In genomic region chr3:160399347-160400047, GRCh38 we compare ENCODE assay signal across 8 cellular contexts. TPM values are rescaled to one million over a fixed set of nuclear protein-coding genes. Genes with fewer than 3 reads are reported as not detected.
DNase-seq lines count a peak whose midpoint lies in the region; ATAC-seq, FAIRE-seq and TF ChIP-seq lines count a peak whose summit lies in the region.

Gene SMC4, plus strand, starts transcription at chr3:160399650. Its CDS starts 1,177 bp downstream, at chr3:160400827.

- peaks cover 19% of the 10 kb centered on the region for H3K79me2 ChIP-seq in trophoblast cell (ENCODE audit: control insufficient read depth, insufficient read depth, low read length, poor library complexity)

- no peak for TF ChIP-seq CTCF in type B pancreatic cell (conservative IDR thresholded peaks at IDR 0.05)

- H3K4me1 ChIP-seq in trophoblast cell (ENCODE audit: control insufficient read depth in 1 of 2, insufficient read depth in 2 of 2, low read length in 2 of 2): no peaks in the 10 kb centered on the region

- H3K4me3 Mint-ChIP-seq in activated naive CD8-positive, alpha-beta T cell treated with anti-CD3 and anti-CD28 coated beads, Interleukin-2, amount 50 U/mL, for 24 hours: peak within 1 kb of the TSS; percentile 99
- H3K4me3 Mint-ChIP-seq in type B pancreatic cell: peak within 1 kb of the TSS; percentile 99

- peaks cover 49% of the 10 kb centered on the region for H3K36me3 Mint-ChIP-seq in activated naive CD8-positive, alpha-beta T cell treated with anti-CD3 and anti-CD28 coated beads, Interleukin-2, amount 50 U/mL, for 24 hours (ENCODE audit: low read depth)
- H3K36me3 Mint-ChIP-seq in type B pancreatic cell: no peaks in the 10 kb centered on the region

- H3K79me1 ChIP-seq in trophoblast cell (ENCODE audit: low read length): peaks cover 13% of the 10 kb centered on the region

- H2BK120ac ChIP-seq in trophoblast cell (ENCODE audit: insufficient read depth, low read length, poor library complexity): peak within 1 kb of the TSS; percentile 55

- peak within 1 kb of the TSS; percentile 87 for H4K12ac ChIP-seq in trophoblast cell (ENCODE audit: low read depth, low read length)

- H2AFZ ChIP-seq in trophoblast cell (ENCODE audit: insufficient read depth, low read length, poor library complexity): peak within 1 kb of the TSS; percentile 41

- H3K27me3 Mint-ChIP-seq in activated naive CD8-positive, alpha-beta T cell treated with anti-CD3 and anti-CD28 coated beads, Interleukin-2, amount 50 U/mL, for 24 hours: peaks cover 7% of the 10 kb centered on the region
- H3K27me3 Mint-ChIP-seq in type B pancreatic cell: peaks cover 7% of the 10 kb centered on the region

- peak; percentile 30 for ATAC-seq in HG02852 (IDR thresholded peaks at IDR 0.05; ENCODE audit: unreplicated experiment)
- peak; percentile 48 for ATAC-seq in activated naive CD8-positive, alpha-beta T cell treated with anti-CD3 and anti-CD28 coated beads, Interleukin-2, amount 50 U/mL, for 24 hours

- peak within 1 kb of the TSS; percentile 86 for H2BK5ac ChIP-seq in trophoblast cell (ENCODE audit: low read depth, low read length, poor library complexity)

- peak within 1 kb of the TSS; percentile 82 for H4K8ac ChIP-seq in trophoblast cell (ENCODE audit: low read depth, low read length)

- WGBS in trophoblast cell (ENCODE audit: extremely low coverage, insufficient coverage, insufficient read length): no CpG with 5 or more reads among the region's 47 CpGs

- peak within 1 kb of the TSS; percentile 84 for H3K4me2 ChIP-seq in trophoblast cell (ENCODE audit: low read length)

- H3K23ac ChIP-seq in trophoblast cell (ENCODE audit: low read length): no peak within 1 kb of the TSS

- H3K9ac ChIP-seq in trophoblast cell (ENCODE audit: low read length): peak within 1 kb of the TSS; percentile 96

- no peaks in the 10 kb centered on the region for H3K9me3 ChIP-seq in trophoblast cell (ENCODE audit: insufficient read depth, low read depth, low read length)

- TF ChIP-seq POLR2A in GM12892 (IDR thresholded peaks at IDR 0.05; ENCODE audit: low read depth, low read length): peak; percentile 86

- peak within 1 kb of the TSS; percentile 56 for H2AK5ac ChIP-seq in trophoblast cell (ENCODE audit: low read length)

- H3K27me3 ChIP-seq in trophoblast cell (ENCODE audit: insufficient read depth, low read length): no peaks in the 10 kb centered on the region

- peak within 1 kb of the TSS; percentile 90 for H3K4me3 ChIP-seq in trophoblast cell (ENCODE audit: low read depth, low read length)

- peak within 1 kb of the TSS; percentile 87 for H3K18ac ChIP-seq in trophoblast cell (ENCODE audit: low read length)

- peak within 1 kb of the TSS; percentile 84 for H3K14ac ChIP-seq in trophoblast cell (ENCODE audit: low read length)

- no peaks in the 10 kb centered on the region for H3K9me3 Mint-ChIP-seq in activated naive CD8-positive, alpha-beta T cell treated with anti-CD3 and anti-CD28 coated beads, Interleukin-2, amount 50 U/mL, for 24 hours
- H3K9me3 Mint-ChIP-seq in type B pancreatic cell: no peaks in the 10 kb centered on the region

- peak; percentile 41 for DNase-seq in GM12892 (ENCODE audit: insufficient read length)
- DNase-seq in NCI-H1436 treated with DMSO at 0.1 percent for 48 hours (lab: John Stamatoyannopoulos, UW): peak; percentile 96
- peak; percentile 77 for DNase-seq in T follicular helper cell (ENCODE audit: low read depth)
- DNase-seq in activated naive CD8-positive, alpha-beta T cell treated with anti-CD3 and anti-CD28 coated beads, Interleukin-2, amount 50 U/mL, for 24 hours: peak; percentile 82
- peak; percentile 86 for DNase-seq in cardiac septum (ENCODE audit: low spot score)
- peak; percentile 88 to 99 for DNase-seq in trophoblast cell
- peak; percentile 88 for DNase-seq in type B pancreatic cell (ENCODE audit: extremely low spot score, unreplicated experiment)

- intact Hi-C loops in cardiac septum (cut with DNase I): loop anchor here (10.0 kb wide), 1 partner anchor 565 kb away; the partner anchor contains the start of gene SCHIP1

- no peak for FAIRE-seq in GM12892 (lab: Jason Lieb, UNC)

- H2BK12ac ChIP-seq in trophoblast cell (ENCODE audit: low read length): no peak within 1 kb of the TSS

- peak within 1 kb of the TSS; percentile 91 for H3K4ac ChIP-seq in trophoblast cell (ENCODE audit: low read depth, low read length)

- H3K4me1 Mint-ChIP-seq in activated naive CD8-positive, alpha-beta T cell treated with anti-CD3 and anti-CD28 coated beads, Interleukin-2, amount 50 U/mL, for 24 hours: peaks cover 53% of the 10 kb centered on the region
- H3K4me1 Mint-ChIP-seq in type B pancreatic cell (ENCODE audit: unreplicated experiment): peaks cover 26% of the 10 kb centered on the region

- no peaks in the 10 kb centered on the region for H3K36me3 ChIP-seq in trophoblast cell (ENCODE audit: control insufficient read depth in 1 of 2, insufficient read depth in 2 of 2, low read length in 2 of 2)

- H3K27ac Mint-ChIP-seq in activated naive CD8-positive, alpha-beta T cell treated with anti-CD3 and anti-CD28 coated beads, Interleukin-2, amount 50 U/mL, for 24 hours: peak within 1 kb of the TSS; percentile 100
- H3K27ac Mint-ChIP-seq in type B pancreatic cell: peak within 1 kb of the TSS; percentile 99

- peak within 1 kb of the TSS; percentile 79 for H4K91ac ChIP-seq in trophoblast cell (ENCODE audit: low read depth, low read length)

- H3K27ac ChIP-seq in trophoblast cell (ENCODE audit: low read depth, low read length): peak within 1 kb of the TSS; percentile 86

RNA-seq across cellular contexts. Expression of gene SMC4, which starts in this region (rescaled TPM):
- polyA plus RNA-seq in GM12892 (2012; ENCODE audit: missing spikeins): 115 TPM
- total RNA-seq in cardiac septum: 17.5 TPM
- polyA plus RNA-seq in trophoblast cell (2013): 170 and 173 TPM in 2 replicates
- 46.8 and 124 TPM in 2 replicates for total RNA-seq in type B pancreatic cell (ENCODE audit: low replicate concordance)

Comparison
In these comparisons a context has a peak if more than half of its experiments do, and no peak if none do; other contexts are left out.
1. Peak in every context shown above with its lines: DNase-seq, ATAC-seq, H3K4me3 ChIP-seq and H3K27ac ChIP-seq.
2. DNase-seq: peak in every context shown above with its lines; median percentile 96 in NCI-H1436 treated with DMSO at 0.1 percent for 48 hours; 94 in trophoblast cell; 88 in type B pancreatic cell; 86 in cardiac septum; 82 in activated naive CD8-positive, alpha-beta T cell treated with anti-CD3 and anti-CD28 coated beads, Interleukin-2, amount 50 U/mL, for 24 hours; 77 in T follicular helper cell; 41 in GM12892.